ENCODE assay signal across 1 cellular context in genomic region chr7:39410582-39410981, GRCh38.
TF ChIP-seq lines count a peak whose summit lies in the region.

No MANE protein-coding gene starts in this region.

TF ChIP-seq in GM12878, 131 proteins besides CTCF, POLR2A, EP300 and RAD21 (continued from another document):
- TF ChIP-seq, protein P1, sequence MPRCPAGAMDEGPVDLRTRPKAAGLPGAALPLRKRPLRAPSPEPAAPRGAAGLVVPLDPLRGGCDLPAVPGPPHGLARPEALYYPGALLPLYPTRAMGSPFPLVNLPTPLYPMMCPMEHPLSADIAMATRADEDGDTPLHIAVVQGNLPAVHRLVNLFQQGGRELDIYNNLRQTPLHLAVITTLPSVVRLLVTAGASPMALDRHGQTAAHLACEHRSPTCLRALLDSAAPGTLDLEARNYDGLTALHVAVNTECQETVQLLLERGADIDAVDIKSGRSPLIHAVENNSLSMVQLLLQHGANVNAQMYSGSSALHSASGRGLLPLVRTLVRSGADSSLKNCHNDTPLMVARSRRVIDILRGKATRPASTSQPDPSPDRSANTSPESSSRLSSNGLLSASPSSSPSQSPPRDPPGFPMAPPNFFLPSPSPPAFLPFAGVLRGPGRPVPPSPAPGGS (IDR thresholded peaks at IDR 0.05; ENCODE audit: borderline replicate concordance, insufficient read depth, low read depth, low read length, poor library complexity, severe bottlenecking) = no peak
- TF ChIP-seq PAX5 (IDR thresholded peaks at IDR 0.05; ENCODE audit: borderline replicate concordance, low read depth, low read length) = no peak
